ENCODE assay signal across 35 cellular contexts in the genomic region with DNA sequence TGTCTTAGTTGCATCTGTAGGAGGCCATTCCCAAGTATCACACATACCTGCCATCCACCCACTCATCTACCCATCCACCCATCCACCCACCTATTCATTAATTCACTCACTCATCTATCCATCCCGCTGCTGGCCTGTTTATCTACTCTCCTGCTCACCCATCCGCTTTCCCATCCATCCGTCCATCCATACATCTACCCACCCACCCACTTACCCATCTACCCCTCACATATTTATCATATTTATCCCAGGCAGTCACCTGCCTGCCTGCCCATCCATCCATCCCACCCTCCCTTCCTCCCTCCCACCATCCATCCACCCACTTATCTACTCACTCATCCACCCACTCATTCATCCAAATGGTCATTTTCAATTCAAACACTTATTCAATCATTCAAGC.
"Had no signal": no experiment of that assay in that cellular context is flagged by ENCODE, and none has a peak within 500 bp of the region (broad histone marks: within the 10 kb centered on the region; RNA-seq: fewer than 3 reads in every experiment).

No MANE protein-coding gene starts in this region.

- H3K9me3 Mint-ChIP-seq: activated naive CD4-positive, alpha-beta T cell treated with anti-CD3 and anti-CD28 coated beads, Interleukin-2, amount 50 U/mL, for 24 hours had no signal

- H3K27ac Mint-ChIP-seq: activated B cell treated with CpG ODN at 0.5 μM for 24 hours; activated CD4-positive, alpha-beta memory T cell treated with anti-CD3 and anti-CD28 coated beads for 36 hours; activated CD4-positive, alpha-beta T cell treated with anti-CD3 and anti-CD28 coated beads, Interleukin-2, amount 10 ng/mL, durations not matched to agents 24 days and 14 days; activated CD8-positive, alpha-beta T cell treated with anti-CD3 and anti-CD28 coated beads for 36 hours; activated naive CD4-positive, alpha-beta T cell treated with anti-CD3 and anti-CD28 coated beads, Interleukin-2, amount 10 ng/mL, durations not matched to agents 7 days and 5 days; activated naive CD4-positive, alpha-beta T cell treated with anti-CD3 and anti-CD28 coated beads, Interleukin-2, amount 50 U/mL, for 24 hours; activated naive CD8-positive, alpha-beta T cell; activated naive CD8-positive, alpha-beta T cell treated with anti-CD3 and anti-CD28 coated beads, Interleukin-2, amount 10 ng/mL, durations not matched to agents 7 days and 5 days; activated naive CD8-positive, alpha-beta T cell treated with anti-CD3 and anti-CD28 coated beads, Interleukin-2, amount 50 U/mL, for 24 hours; activated T-cell treated with anti-CD3 and anti-CD28 coated beads, Interleukin-2, amount 50 U/mL, for 24 hours; activated T-helper 2 cell treated with anti-CD3 and anti-CD28 coated beads, Interferon-gamma antibody, Interleukin-2, Interleukin-4, amounts not matched to agents 10 μg/mL and 5 μg/mL and 100 μg/mL, durations not matched to agents 14 hours and 24 hours and 36 hours; brain; T-helper 1 cell treated with Interleukin-12 subunit alpha and Interleukin-12 subunit beta and Interleukin-4 antibody, amounts not matched to agents 30 μg/mL and 1 μg/mL, for 36 hours; T-helper 2 cell treated with Interferon-gamma antibody and Interleukin-4, amounts not matched to agents 5 μg/mL and 100 μg/mL, for 36 hours had no signal

- H3K27me3 ChIP-seq: ascending aorta, cardiac muscle cell had no signal

- H3K27me3 Mint-ChIP-seq: activated CD4-positive, alpha-beta T cell treated with anti-CD3 and anti-CD28 coated beads, Interleukin-2, amount 10 ng/mL, durations not matched to agents 24 days and 14 days; brain had no signal

- H3K27ac ChIP-seq: ascending aorta, cardiac muscle cell, VCaP had no signal

- ATAC-seq: activated CD8-positive, alpha-beta T cell treated with anti-CD3 and anti-CD28 coated beads for 36 hours; activated naive CD8-positive, alpha-beta T cell treated with anti-CD3 and anti-CD28 coated beads, Interleukin-2, amount 50 U/mL, for 24 hours had no signal

- H3K4me1 ChIP-seq: ascending aorta had no signal

- H3K9me3 ChIP-seq: ascending aorta had no signal

- H3K4me3 ChIP-seq: ascending aorta, cardiac muscle cell had no signal

- H3K4me3 Mint-ChIP-seq: activated B cell treated with CpG ODN at 0.5 μM for 24 hours; activated CD4-positive, alpha-beta memory T cell treated with anti-CD3 and anti-CD28 coated beads for 36 hours; activated CD4-positive, alpha-beta T cell treated with anti-CD3 and anti-CD28 coated beads, Interleukin-2, amount 10 ng/mL, durations not matched to agents 24 days and 14 days; activated CD8-positive, alpha-beta T cell treated with anti-CD3 and anti-CD28 coated beads for 36 hours; activated naive CD4-positive, alpha-beta T cell treated with anti-CD3 and anti-CD28 coated beads, Interleukin-2, amount 10 ng/mL, durations not matched to agents 7 days and 5 days; activated naive CD4-positive, alpha-beta T cell treated with anti-CD3 and anti-CD28 coated beads, Interleukin-2, amount 50 U/mL, for 24 hours; activated naive CD8-positive, alpha-beta T cell; activated naive CD8-positive, alpha-beta T cell treated with anti-CD3 and anti-CD28 coated beads, Interleukin-2, amount 10 ng/mL, durations not matched to agents 7 days and 5 days; activated naive CD8-positive, alpha-beta T cell treated with anti-CD3 and anti-CD28 coated beads, Interleukin-2, amount 50 U/mL, for 24 hours; activated T-cell treated with anti-CD3 and anti-CD28 coated beads, Interleukin-2, amount 50 U/mL, for 24 hours; brain; central memory CD8-positive, alpha-beta T cell; T-helper 1 cell treated with Interleukin-12 subunit alpha and Interleukin-12 subunit beta and Interleukin-4 antibody, amounts not matched to agents 30 μg/mL and 1 μg/mL, for 36 hours; T-helper 2 cell treated with Interferon-gamma antibody and Interleukin-4, amounts not matched to agents 5 μg/mL and 100 μg/mL, for 36 hours had no signal

- H3K4me1 Mint-ChIP-seq: activated B cell treated with CpG ODN at 0.5 μM for 24 hours; activated CD4-positive, alpha-beta T cell treated with anti-CD3 and anti-CD28 coated beads, Interleukin-2, amount 10 ng/mL, durations not matched to agents 24 days and 14 days; activated naive CD4-positive, alpha-beta T cell treated with anti-CD3 and anti-CD28 coated beads, Interleukin-2, amount 10 ng/mL, durations not matched to agents 7 days and 5 days; activated naive CD4-positive, alpha-beta T cell treated with anti-CD3 and anti-CD28 coated beads, Interleukin-2, amount 50 U/mL, for 24 hours; activated naive CD8-positive, alpha-beta T cell treated with anti-CD3 and anti-CD28 coated beads, Interleukin-2, amount 10 ng/mL, durations not matched to agents 7 days and 5 days; activated naive CD8-positive, alpha-beta T cell treated with anti-CD3 and anti-CD28 coated beads, Interleukin-2, amount 50 U/mL, for 24 hours; central memory CD8-positive, alpha-beta T cell had no signal

- H3K36me3 Mint-ChIP-seq: activated naive CD4-positive, alpha-beta T cell treated with anti-CD3 and anti-CD28 coated beads, Interleukin-2, amount 10 ng/mL, durations not matched to agents 7 days and 5 days; activated naive CD4-positive, alpha-beta T cell treated with anti-CD3 and anti-CD28 coated beads, Interleukin-2, amount 50 U/mL, for 24 hours; activated naive CD8-positive, alpha-beta T cell; activated naive CD8-positive, alpha-beta T cell treated with anti-CD3 and anti-CD28 coated beads, Interleukin-2, amount 10 ng/mL, durations not matched to agents 7 days and 5 days had no signal

- DNase-seq: activated B cell treated with CpG ODN at 0.5 μM for 24 hours; activated CD4-positive, alpha-beta memory T cell treated with anti-CD3 and anti-CD28 coated beads for 36 hours; activated CD4-positive, alpha-beta T cell treated with anti-CD3 and anti-CD28 coated beads for 4 hours; activated CD4-positive, alpha-beta T cell treated with anti-CD3 and anti-CD28 coated beads, Interleukin-2, amount 10 ng/mL, durations not matched to agents 24 days and 14 days; activated CD4-positive, alpha-beta T cell treated with anti-CD3 and anti-CD28 coated beads, Interleukin-2, amount 50 U/mL, for 1 hour; activated CD4-positive, alpha-beta T cell treated with anti-CD3 and anti-CD28 coated beads, Interleukin-2, amount 50 U/mL, for 4 hours; activated CD4-positive, CD25-positive, alpha-beta regulatory T cell treated with anti-CD3 and anti-CD28 coated beads, Interleukin-2, amount 50 U/mL, for 72 hours; activated CD8-positive, alpha-beta memory T cell treated with anti-CD3 and anti-CD28 coated beads, Interleukin-2, amount 50 U/mL, for 4 hours; activated CD8-positive, alpha-beta T cell treated with anti-CD3 and anti-CD28 coated beads for 36 hours; activated effector memory CD4-positive, alpha-beta T cell treated with Interleukin-2 at 50 U/mL for 16 hours; activated gamma-delta T cell; activated naive CD4-positive, alpha-beta T cell treated with anti-CD3 and anti-CD28 coated beads, Interleukin-2, amount 10 ng/mL, durations not matched to agents 7 days and 5 days; activated naive CD4-positive, alpha-beta T cell treated with Interleukin-2 at 50 U/mL for 16 hours; activated naive CD8-positive, alpha-beta T cell treated with anti-CD3 and anti-CD28 coated beads, Interleukin-2, amount 10 ng/mL, durations not matched to agents 7 days and 5 days; activated naive CD8-positive, alpha-beta T cell treated with anti-CD3 and anti-CD28 coated beads, Interleukin-2, amount 50 U/mL, for 24 hours; activated T-cell treated with anti-CD3 and anti-CD28 coated beads for 4 hours; activated T-cell treated with anti-CD3 and anti-CD28 coated beads, Interleukin-2, amount 50 U/mL, for 24 hours; activated T-cell treated with anti-CD3 and anti-CD28 coated beads, Interleukin-2, amount 50 U/mL, for 48 hours; amygdala; anterior cingulate cortex; caudate nucleus; SW 1271; T-helper 1 cell; T-helper 2 cell; T-helper 9 cell had no signal
